Comparison of ENCODE assay signal across 16 cellular contexts in the genomic region with DNA sequence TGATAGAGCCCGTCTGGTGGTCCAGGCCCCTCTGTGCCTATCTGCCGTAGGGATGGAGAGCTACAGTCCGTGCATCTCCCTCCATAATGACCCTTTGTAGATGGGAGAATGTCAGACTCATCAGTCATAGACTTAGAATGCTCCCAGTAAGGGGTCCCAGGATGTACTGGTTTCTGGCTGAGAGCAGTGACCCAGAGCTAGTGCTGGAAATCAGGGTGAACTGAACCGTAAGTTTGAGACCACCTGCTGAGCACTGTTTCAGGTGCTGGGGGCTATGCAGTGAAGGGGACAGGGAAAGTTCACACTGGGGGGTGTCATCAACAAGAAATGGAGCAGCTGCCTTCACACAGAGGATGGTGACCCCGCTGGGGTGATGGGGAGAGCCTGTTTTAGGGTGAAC. TPM values are rescaled to one million over a fixed set of nuclear protein-coding genes. Genes with fewer than 3 reads are reported as not detected.
DNase-seq lines count a peak whose midpoint lies in the region; ATAC-seq and TF ChIP-seq lines count a peak whose summit lies in the region.
"Had no signal": no experiment of that assay in that cellular context is flagged by ENCODE, and none has a peak within 500 bp of the region (broad histone marks: within the 10 kb centered on the region; RNA-seq: fewer than 3 reads in every experiment).

No MANE protein-coding gene starts in this region.

- ATAC-seq in Right ventricle myocardium inferior (no peak), Right ventricle myocardium superior (ENCODE audit: poor library complexity) (no peak)
- no peak for ATAC-seq in activated CD4-positive, alpha-beta T cell treated with anti-CD3 and anti-CD28 coated beads for 36 hours

- H3K9me3 ChIP-seq in subcutaneous abdominal adipose tissue (ENCODE audit: control insufficient read depth in 5 of 5, low read length in 5 of 5) (peaks cover 0 to 2% (median 0%) of the 10 kb centered on the region in 5 donors), Caco-2 (no peaks in the 10 kb centered on the region)
- H3K9me3 ChIP-seq: BLaER1 treated with 17β-estradiol and CSF1 and Interleukin-3, amounts not matched to agents 10 nM and 100 nM had no signal

- H3K36me3 ChIP-seq in subcutaneous abdominal adipose tissue (ENCODE audit: control insufficient read depth in 5 of 5, insufficient read depth in 5 of 5, low read length in 5 of 5) (peaks cover 0 to 2% (median 0%) of the 10 kb centered on the region in 5 donors), Caco-2 (ENCODE audit: control insufficient read depth, insufficient read depth, low read length) (no peaks in the 10 kb centered on the region)
- H3K36me3 ChIP-seq: BLaER1 treated with 17β-estradiol and CSF1 and Interleukin-3, amounts not matched to agents 10 nM and 100 nM had no signal

- peak; percentile 18 for DNase-seq in Right ventricle myocardium inferior (ENCODE audit: missing footprints)
- no peak for DNase-seq in Right ventricle myocardium superior
- no peak for DNase-seq in Caco-2
- no peak for DNase-seq in SW480 (ENCODE audit: low spot score)
- no peak for DNase-seq in activated CD4-positive, alpha-beta T cell treated with anti-CD3 and anti-CD28 coated beads for 36 hours
- DNase-seq: 8988T, HCEC 1CT, NCI-H1436 treated with DMSO at 0.1 percent for 48 hours, NCI-H2081 treated with DMSO at 0.1 percent for 48 hours, NCI-H524 had no signal

- H3K4me1 ChIP-seq in subcutaneous abdominal adipose tissue (ENCODE audit: control insufficient read depth in 5 of 5, insufficient read depth in 5 of 5, low read length in 5 of 5), result peaks cover 0 to 69% (median 26%) of the 10 kb centered on the region in 5 donors
- peaks cover 12% of the 10 kb centered on the region for H3K4me1 ChIP-seq in Caco-2

- H3K36me3 Mint-ChIP-seq in Caco-2 (ENCODE audit: insufficient read depth, unreplicated experiment), result no peaks in the 10 kb centered on the region
- no peaks in the 10 kb centered on the region for H3K36me3 Mint-ChIP-seq in activated CD4-positive, alpha-beta T cell treated with anti-CD3 and anti-CD28 coated beads for 36 hours (ENCODE audit: low read depth)

- no peaks in the 10 kb centered on the region for H3K9me3 Mint-ChIP-seq in Caco-2 (ENCODE audit: unreplicated experiment)
- H3K9me3 Mint-ChIP-seq in activated CD4-positive, alpha-beta T cell treated with anti-CD3 and anti-CD28 coated beads for 36 hours (ENCODE audit: low read depth), result no peaks in the 10 kb centered on the region

- H3K27me3 ChIP-seq in layer of hippocampus (ENCODE audit: control insufficient read depth, insufficient read depth, low read length) (no peaks in the 10 kb centered on the region), subcutaneous abdominal adipose tissue (ENCODE audit: control insufficient read depth in 5 of 5, insufficient read depth in 4 of 5, low read length in 5 of 5) (peaks cover 7 to 43% (median 16%) of the 10 kb centered on the region in 5 donors), Caco-2 (replicated peaks; ENCODE audit: control insufficient read depth, insufficient read depth, low read length) (no peaks in the 10 kb centered on the region)
- H3K27me3 ChIP-seq: BLaER1 treated with 17β-estradiol and CSF1 and Interleukin-3, amounts not matched to agents 10 nM and 100 nM had no signal

- no peak for TF ChIP-seq CTCF in Caco-2 (IDR thresholded peaks at IDR 0.05; ENCODE audit: insufficient read depth in 1 of 2, low read depth in 1 of 2, low read length in 1 of 2, severe bottlenecking in 1 of 2, unreplicated experiment in 1 of 2)

- intact Hi-C loops in Right ventricle myocardium inferior (cut with DNase I) (no loop called here), Right ventricle myocardium superior (cut with DNase I) (no loop called here), Caco-2 (cut with micrococcal nuclease; ENCODE audit: unreplicated experiment) (no loop called here)
- intact Hi-C loops in activated CD4-positive, alpha-beta T cell treated with anti-CD3 and anti-CD28 coated beads for 36 hours (cut with DNase I, micrococcal nuclease), result no loop called here

- POLR2A ChIA-PET in Caco-2 (lab: Charles Lee), result no interaction called here
- POLR2A ChIA-PET in activated CD4-positive, alpha-beta T cell treated with anti-CD3 and anti-CD28 coated beads for 36 hours (lab: Charles Lee), result no interaction called here

- no peak overlapping the region for H3K9ac ChIP-seq in subcutaneous abdominal adipose tissue (ENCODE audit: low read length in 5 of 5)
- H3K9ac ChIP-seq: BLaER1 treated with 17β-estradiol and CSF1 and Interleukin-3, amounts not matched to agents 10 nM and 100 nM had no signal

- peak overlapping the region; percentile 10 for H3K27ac ChIP-seq in cingulate gyrus (ENCODE audit: low read depth, low read length)
- H3K27ac ChIP-seq in layer of hippocampus (ENCODE audit: low read depth, low read length), result peak overlapping the region; percentile 8
- H3K27ac ChIP-seq in subcutaneous abdominal adipose tissue (ENCODE audit: low read depth, low read length), result peak overlapping the region; percentile 58
- H3K27ac ChIP-seq: BLaER1 treated with 17β-estradiol and CSF1 and Interleukin-3, amounts not matched to agents 10 nM and 100 nM had no signal

- no peaks in the 10 kb centered on the region for H3K27me3 Mint-ChIP-seq in Caco-2 (ENCODE audit: insufficient read depth, unreplicated experiment)
- H3K27me3 Mint-ChIP-seq in activated CD4-positive, alpha-beta T cell treated with anti-CD3 and anti-CD28 coated beads for 36 hours, result peaks cover 3% of the 10 kb centered on the region

- CTCF ChIA-PET in Caco-2 (lab: Charles Lee), result no interaction called here
- CTCF ChIA-PET in activated CD4-positive, alpha-beta T cell treated with anti-CD3 and anti-CD28 coated beads for 36 hours (lab: Charles Lee), result interaction anchor here (1.1 kb wide), 1 partner anchor 21 kb away, joined by 3 read pairs; no protein-coding TSS in a partner anchor

- BruUV-seq in Caco-2 (replicated peaks; lab: Mats Ljungman, UMichigan), result no TSS peak

- no peak overlapping the region for H3K27ac Mint-ChIP-seq in Caco-2 (ENCODE audit: unreplicated experiment)
- H3K27ac Mint-ChIP-seq in activated CD4-positive, alpha-beta T cell treated with anti-CD3 and anti-CD28 coated beads for 36 hours, result no peak overlapping the region

- peaks cover 8% of the 10 kb centered on the region for H3K4me1 Mint-ChIP-seq in Caco-2 (ENCODE audit: low read depth, unreplicated experiment)
- no peaks in the 10 kb centered on the region for H3K4me1 Mint-ChIP-seq in activated CD4-positive, alpha-beta T cell treated with anti-CD3 and anti-CD28 coated beads for 36 hours

- H3K4me3 ChIP-seq in subcutaneous abdominal adipose tissue (ENCODE audit: low read depth in 1 of 5, low read length in 5 of 5) (no peak overlapping the region), Caco-2 (ENCODE audit: low read depth, low read length) (no peak overlapping the region)
- H3K4me3 ChIP-seq: BLaER1 treated with 17β-estradiol and CSF1 and Interleukin-3, amounts not matched to agents 10 nM and 100 nM; K562 had no signal

- H3K4me3 Mint-ChIP-seq in Caco-2 (ENCODE audit: unreplicated experiment), result no peak overlapping the region
- no peak overlapping the region for H3K4me3 Mint-ChIP-seq in activated CD4-positive, alpha-beta T cell treated with anti-CD3 and anti-CD28 coated beads for 36 hours

RNA-seq across cellular contexts. Expression of a gene that starts 34.1 kb away (rescaled TPM):
- 0.68 TPM for total RNA-seq in Right ventricle myocardium inferior
- 0.86 TPM for total RNA-seq in Right ventricle myocardium superior
- 1.5 and 2.1 TPM in 2 replicates for total RNA-seq in Caco-2 (2022)
- total RNA-seq in activated CD4-positive, alpha-beta T cell treated with anti-CD3 and anti-CD28 coated beads for 36 hours, result under 1 TPM; 0.35 to 0.37 TPM
- total RNA-seq: K562, OCI-LY7 had no signal

Comparison
In these comparisons a context has a peak if more than half of its experiments do, and no peak if none do; other contexts are left out.
1. H3K27ac ChIP-seq: peak in every context shown above with its lines; median percentile 58 in subcutaneous abdominal adipose tissue; 10 in cingulate gyrus; 8 in layer of hippocampus.